ENCODE assay signal across 14 cellular contexts in genomic region chr13:80173224-80173623, GRCh38.
DNase-seq lines count a peak whose midpoint lies in the region; ATAC-seq and TF ChIP-seq lines count a peak whose summit lies in the region.
"Had no signal": no experiment of that assay in that cellular context is flagged by ENCODE, and none has a peak within 500 bp of the region (broad histone marks: within the 10 kb centered on the region; RNA-seq: fewer than 3 reads in every experiment).

No MANE protein-coding gene starts in this region.

- POLR2A ChIA-PET in RWPE1 (lab: Yijun Ruan, JAX; ENCODE audit: low non-redundant PET): no interaction called here

- peak overlapping the region; percentile 68 for H2AFZ ChIP-seq in neuronal stem cell (ENCODE audit: low read length)

- no peak for TF ChIP-seq POLR2A in adrenal gland (IDR thresholded peaks at IDR 0.05)

- 30 to 49% (median 42%) methylated on average over 2 of the region's 2 CpGs for WGBS in adrenal gland, 4 donors
- WGBS in neuronal stem cell (ENCODE audit: extremely low coverage in 2 of 2, insufficient read length in 2 of 2, insufficient replicate concordance in 1 of 2), 2 donors: no CpG with 5 or more reads among the region's 2 CpGs
- WGBS in psoas muscle, 3 donors: 41 to 47% (median 44%) methylated on average over 2 of the region's 2 CpGs

- intact Hi-C loops in adrenal gland (cut with DNase I) (no loop called here), psoas muscle (cut with DNase I) (no loop called here)

- no peak overlapping the region for H2BK5ac ChIP-seq in neuronal stem cell (ENCODE audit: low read length)

- H3K4me1 ChIP-seq in adrenal gland (replicated peaks in 1 of 2) (no peaks in the 10 kb centered on the region), neuronal stem cell (ENCODE audit: control insufficient read depth in 2 of 2, insufficient read depth in 1 of 2, low read depth in 1 of 2, low read length in 2 of 2) (peaks cover 0 to 3% of the 10 kb centered on the region in 2 donors), psoas muscle (no peaks in the 10 kb centered on the region)
- H3K4me1 ChIP-seq: esophagus muscularis mucosa, sigmoid colon had no signal

- TF ChIP-seq CTCF in adrenal gland (IDR thresholded peaks at IDR 0.05) (no peak), psoas muscle (IDR thresholded peaks at IDR 0.05) (no peak), RWPE1 (conservative IDR thresholded peaks at IDR 0.05; ENCODE audit: low read depth) (no peak)

- H3K27me3 ChIP-seq in adrenal gland (no peaks in the 10 kb centered on the region), neuronal stem cell (ENCODE audit: control insufficient read depth in 3 of 3, insufficient read depth in 3 of 3, low read depth in 1 of 3, low read length in 3 of 3) (no peaks in the 10 kb centered on the region), psoas muscle (ENCODE audit: insufficient read depth in 3 of 3, low read length in 2 of 3) (no peaks in the 10 kb centered on the region)
- H3K27me3 ChIP-seq: BLaER1 treated with 17β-estradiol and CSF1 and Interleukin-3, amounts not matched to agents 10 nM and 100 nM; esophagus muscularis mucosa; sigmoid colon had no signal

- DNase-seq in M059J (ENCODE audit: low read depth): peak; percentile 14
- DNase-seq in adrenal gland: peak; percentile 25 to 57 (median 39)
- no peak for DNase-seq in neuronal stem cell (ENCODE audit: low spot score)
- DNase-seq in psoas muscle: no peak
- no peak for DNase-seq in RWPE1 (ENCODE audit: low spot score)
- DNase-seq in activated naive CD4-positive, alpha-beta T cell (lab: John Stamatoyannopoulos, UW): no peak
- DNase-seq: activated CD4-positive, alpha-beta T cell treated with anti-CD3 and anti-CD28 coated beads, Interleukin-2, amount 50 U/mL, for 4 hours; NCI-H1105; sigmoid colon; stimulated activated CD4-positive, alpha-beta T cell treated with anti-CD3 and anti-CD28 coated beads, Interleukin-4, amount 100 ng/mL, for 1 hour had no signal

- H2BK12ac ChIP-seq in neuronal stem cell (ENCODE audit: low read length): no peak overlapping the region

- CTCF ChIA-PET in RWPE1 (lab: Yijun Ruan, JAX): no interaction called here

- no peak overlapping the region for H3K27ac ChIP-seq in adrenal gland
- no peak overlapping the region for H3K27ac ChIP-seq in neuronal stem cell (replicated peaks; ENCODE audit: low read length)
- H3K27ac ChIP-seq in psoas muscle: no peak overlapping the region
- no peak overlapping the region for H3K27ac ChIP-seq in RWPE1
- H3K27ac ChIP-seq: esophagus muscularis mucosa, sigmoid colon had no signal

- H3K4me3 ChIP-seq in adrenal gland (no peak overlapping the region), neuronal stem cell (ENCODE audit: low read length in 2 of 2) (no peak overlapping the region), psoas muscle (no peak overlapping the region)
- H3K4me3 ChIP-seq: BLaER1 treated with 17β-estradiol and CSF1 and Interleukin-3, amounts not matched to agents 10 nM and 100 nM; esophagus muscularis mucosa; sigmoid colon had no signal

- H3K23ac ChIP-seq in neuronal stem cell (ENCODE audit: low read depth, low read length, poor library complexity): no peak overlapping the region

- H2AK5ac ChIP-seq in neuronal stem cell (ENCODE audit: low read depth, low read length): no peak overlapping the region

- ATAC-seq in GM18868 (IDR thresholded peaks at IDR 0.05; ENCODE audit: unreplicated experiment): peak; percentile 75
- ATAC-seq in psoas muscle: no peak
- ATAC-seq: natural killer cell treated with Interleukin-12 subunit alpha and Interleukin-12 subunit beta and Interleukin-15 and Interleukin-18, amount 100 ng/mL, for 72 hours had no signal

- H3K9me3 ChIP-seq in adrenal gland (replicated peaks in 1 of 3) (no peaks in the 10 kb centered on the region), neuronal stem cell (replicated peaks in 1 of 2; ENCODE audit: control insufficient read depth in 2 of 2, insufficient read depth in 1 of 2, low read depth in 1 of 2, low read length in 2 of 2) (peaks cover 0 to 7% of the 10 kb centered on the region in 2 donors), psoas muscle (no peaks in the 10 kb centered on the region)

- H2BK15ac ChIP-seq in neuronal stem cell (ENCODE audit: low read length): no peak overlapping the region

- no peak overlapping the region for H2BK120ac ChIP-seq in neuronal stem cell (ENCODE audit: low read depth, low read length)

- H3K9ac ChIP-seq in neuronal stem cell (ENCODE audit: low read depth, low read length, poor library complexity): no peak overlapping the region
- H3K9ac ChIP-seq: BLaER1 treated with 17β-estradiol and CSF1 and Interleukin-3, amounts not matched to agents 10 nM and 100 nM had no signal

- H3K4ac ChIP-seq in neuronal stem cell (ENCODE audit: low read length): no peak overlapping the region

- no peak overlapping the region for H4K91ac ChIP-seq in neuronal stem cell (ENCODE audit: low read depth, low read length, poor library complexity)

- H3K79me1 ChIP-seq in neuronal stem cell (ENCODE audit: low read depth, low read length): no peaks in the 10 kb centered on the region

- no peak overlapping the region for H4K8ac ChIP-seq in neuronal stem cell (ENCODE audit: low read depth, low read length)

- no peak overlapping the region for H3K18ac ChIP-seq in neuronal stem cell (ENCODE audit: low read length)

- no peak overlapping the region for H3K4me2 ChIP-seq in neuronal stem cell (ENCODE audit: insufficient read depth, low read length, poor library complexity, severe bottlenecking)

- H3K36me3 ChIP-seq in adrenal gland (replicated peaks in 1 of 2) (no peaks in the 10 kb centered on the region), neuronal stem cell (replicated peaks in 1 of 2; ENCODE audit: control insufficient read depth in 2 of 2, insufficient read depth in 2 of 2, low read length in 2 of 2) (no peaks in the 10 kb centered on the region), psoas muscle (ENCODE audit: insufficient read depth in 1 of 2, low read depth in 1 of 2) (no peaks in the 10 kb centered on the region)
- H3K36me3 ChIP-seq: BLaER1 treated with 17β-estradiol and CSF1 and Interleukin-3, amounts not matched to agents 10 nM and 100 nM; esophagus muscularis mucosa; sigmoid colon had no signal

- no peak overlapping the region for H3K14ac ChIP-seq in neuronal stem cell (ENCODE audit: low read length)

Comparison
In these comparisons a context has a peak if more than half of its experiments do, and no peak if none do; other contexts are left out.
1. DNase-seq: peak in M059J (single experiment) and adrenal gland (7 of 7); none in neuronal stem cell (single experiment), psoas muscle (0 of 2), RWPE1 (single experiment) and activated naive CD4-positive, alpha-beta T cell (0 of 4).